29 cellular contexts compared by ENCODE assay signal in the genomic region with DNA sequence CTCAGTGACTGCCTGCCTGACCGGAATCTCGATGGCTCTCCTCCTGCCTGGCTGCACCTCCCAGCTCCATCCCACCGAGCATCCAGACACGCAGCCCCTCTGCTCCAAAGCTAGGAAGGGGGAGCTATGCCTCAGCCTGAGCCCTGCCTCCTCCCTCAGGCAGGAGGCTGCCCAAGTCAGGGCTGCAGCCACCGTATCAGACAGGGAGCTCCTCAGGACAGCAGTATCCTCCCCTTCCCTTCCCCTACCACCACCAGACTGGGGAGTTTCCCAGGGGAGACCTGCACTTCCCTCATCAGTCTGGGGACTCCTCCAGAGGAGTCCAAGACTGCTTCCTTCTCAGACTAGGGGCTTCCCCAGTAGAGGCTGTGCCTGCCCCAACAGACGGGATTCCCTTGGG. TPM values are rescaled to one million over a fixed set of nuclear protein-coding genes. Genes with fewer than 3 reads are reported as not detected.
"Had no signal": no experiment of that assay in that cellular context is flagged by ENCODE, and none has a peak within 500 bp of the region (broad histone marks: within the 10 kb centered on the region; RNA-seq: fewer than 3 reads in every experiment).

No MANE protein-coding gene starts in this region.

- H3K9ac ChIP-seq: neural progenitor cell had no signal

- DNase-seq: left colon; left lung; lower lobe of right lung; mammary epithelial cell; mesenchymal stem cell; naive B cell; natural killer cell; nephron progenitor cell; ovary; right lobe of liver; stimulated activated CD4-positive, alpha-beta T cell treated with anti-CD3 and anti-CD28 coated beads, Interleukin-1b, Interleukin-23, amount 100 ng/mL, for 48 hours; stimulated activated CD4-positive, alpha-beta T cell treated with anti-CD3 and anti-CD28 coated beads, Interleukin-2, amount 100 ng/mL, for 48 hours; stimulated activated CD4-positive, alpha-beta T cell treated with anti-CD3 and anti-CD28 coated beads, Interleukin-4, amount 100 ng/mL, for 4 hours; stimulated activated CD8-positive, alpha-beta memory T cell treated with anti-CD3 and anti-CD28 coated beads, Interleukin-4, amount 100 ng/mL, for 48 hours; stimulated activated naive CD4-positive, alpha-beta T cell treated with Interleukin-2 at 50 U/mL for 16 hours; stimulated activated naive CD8-positive, alpha-beta T cell treated with anti-CD3 and anti-CD28 coated beads, Interleukin-15, amount 100 ng/mL, for 72 hours; testis; thyroid gland; transverse colon; upper lobe of left lung had no signal

- H2AFZ ChIP-seq: neural progenitor cell had no signal

- H3K4me1 ChIP-seq: left lung, lower lobe of right lung, right atrium auricular region, right lobe of liver, thyroid gland, transverse colon, upper lobe of left lung, vagina had no signal

- H3K9me3 ChIP-seq: left lung, lower lobe of right lung, ovary, right atrium auricular region, right lobe of liver, testis, thyroid gland, transverse colon, upper lobe of left lung, vagina had no signal

- H3K4me2 ChIP-seq: neural progenitor cell, smooth muscle cell had no signal

- ATAC-seq: left colon; left lung; lower lobe of right lung; natural killer cell; right lobe of liver; stimulated activated memory B cell treated with anti-CD40 and anti-IgM and Interleukin-4, amounts not matched to agents 10 μg/mL and 1 μg/mL and 100 μg/mL, for 72 hours; stimulated activated naive CD8-positive, alpha-beta T cell treated with anti-CD3 and anti-CD28 coated beads, Interleukin-15, amount 100 ng/mL, for 72 hours had no signal

- H3K27ac ChIP-seq: left lung, lower lobe of right lung, neural progenitor cell, ovary, right atrium auricular region, right lobe of liver, testis, thyroid gland, transverse colon, upper lobe of left lung, vagina had no signal

- H3K36me3 ChIP-seq: left lung, lower lobe of right lung, neural progenitor cell, ovary, right atrium auricular region, right lobe of liver, thyroid gland, transverse colon, upper lobe of left lung, vagina had no signal

- FAIRE-seq: keratinocyte had no signal

- H3K4me3 ChIP-seq: left lung, lower lobe of right lung, neural progenitor cell, ovary, right atrium auricular region, right lobe of liver, smooth muscle cell, testis, thyroid gland, transverse colon, upper lobe of left lung, vagina had no signal

- H3K27me3 ChIP-seq: ovary, right atrium auricular region, right lobe of liver, testis, thyroid gland, upper lobe of left lung, vagina had no signal

RNA-seq across cellular contexts. Expression of a gene that starts 17.5 kb away (rescaled TPM):
- total RNA-seq: left colon, mammary epithelial cell, mononuclear cell, pulmonary artery endothelial cell, renal cortical epithelial cell, transverse colon, vagina had no signal
- polyA plus RNA-seq: keratinocyte, mammary epithelial cell had no signal
